8 cellular contexts compared by ENCODE assay signal in genomic region chr16:53099318-53100130, GRCh38. TPM values are rescaled to one million over a fixed set of nuclear protein-coding genes. Genes with fewer than 3 reads are reported as not detected.
A peak's percentile ranks its signal among the peaks of the same experiment; 100 is the strongest.
DNase-seq lines count a peak whose midpoint lies in the region; ATAC-seq, FAIRE-seq and TF ChIP-seq lines count a peak whose summit lies in the region.

No MANE protein-coding gene starts in this region.

- H2AFZ ChIP-seq in GM12878 (ENCODE audit: control insufficient read depth, low read depth, low read length), result peak overlapping the region; percentile 63

- H3K27me3 Mint-ChIP-seq in T-helper 2 cell treated with Interferon-gamma antibody and Interleukin-4, amounts not matched to agents 5 μg/mL and 100 μg/mL, for 36 hours (ENCODE audit: low read depth), result no peaks in the 10 kb centered on the region

- no peaks in the 10 kb centered on the region; a peak in 1 of 4 replicates for H3K36me3 ChIP-seq in GM12878 (ENCODE audit: control insufficient read depth in 2 of 2, insufficient read depth in 2 of 2, low read length in 1 of 2)

- H3K9me3 ChIP-seq in GM12878 (replicated peaks; ENCODE audit: control insufficient read depth, insufficient read depth, low read length), result no peaks in the 10 kb centered on the region

- no peak for TF ChIP-seq RAD21 in GM12878 (IDR thresholded peaks at IDR 0.05; ENCODE audit: insufficient read depth, low read depth, low read length)

- intact Hi-C loops in GM12878 (cut with micrococcal nuclease; ENCODE audit: unreplicated experiment), result loop anchor here (1.0 kb wide), 2 partner anchors 31 to 38 kb away; no protein-coding TSS in a partner anchor

- no peaks in the 10 kb centered on the region for H3K9me3 Mint-ChIP-seq in T-helper 2 cell treated with Interferon-gamma antibody and Interleukin-4, amounts not matched to agents 5 μg/mL and 100 μg/mL, for 36 hours

- in situ Hi-C loops in GM13976 (cut with MboI; ENCODE audit: low sequenced_read_pairs, unreplicated experiment), result no loop called here
- in situ Hi-C loops in GM12878 (cut with MboI), result loop anchor here (5.0 kb wide), 1 partner anchor 37 kb away; no protein-coding TSS in a partner anchor

- peak; percentile 7 to 55; a peak in 1 of 4 replicates for TF ChIP-seq EP300 in GM12878 (IDR thresholded peaks at IDR 0.05; ENCODE audit: borderline replicate concordance in 1 of 2, control insufficient read depth in 1 of 2, low read depth in 2 of 2, low read length in 2 of 2)

- FAIRE-seq in GM12878 (lab: Jason Lieb, UNC) (peak; percentile 56), D721Med (lab: Jason Lieb, UNC) (no peak)

- TSS peak; percentile 47 for BruUV-seq in GM12878 (replicated peaks; lab: Mats Ljungman, UMichigan)

- peak overlapping the region; percentile 76 for H3K9ac ChIP-seq in GM12878 (ENCODE audit: control insufficient read depth, insufficient read depth, low read length)

- 4% methylated on average over 26 of the region's 26 CpGs for WGBS in GM12878 (ENCODE audit: insufficient coverage, insufficient replicate concordance, low lambda C conversion rate, missing lambda C conversion rate)

- H3K4me1 Mint-ChIP-seq in T-helper 2 cell treated with Interferon-gamma antibody and Interleukin-4, amounts not matched to agents 5 μg/mL and 100 μg/mL, for 36 hours (ENCODE audit: low read depth), result peaks cover 17% of the 10 kb centered on the region

- ATAC-seq in HG02840 (IDR thresholded peaks at IDR 0.05; ENCODE audit: low FRiP score, unreplicated experiment), result peak; percentile 62
- ATAC-seq in GM12878, result peak; percentile 75

- peak overlapping the region; percentile 96 for H3K27ac ChIP-seq in GM12878 (ENCODE audit: control insufficient read depth, insufficient read depth)

- TF ChIP-seq CTCF in GM13976 (IDR thresholded peaks at IDR 0.05; ENCODE audit: borderline replicate concordance, control extremely low read depth, extremely low read depth, insufficient read depth, missing control alignments) (no peak), GM12878 (IDR thresholded peaks at IDR 0.05 in 2 of 3, conservative IDR thresholded peaks at IDR 0.05 in 1 of 3; ENCODE audit: control insufficient read depth in 2 of 3, extremely low read depth in 1 of 3, insufficient read depth in 1 of 3, low read depth in 3 of 3, low read length in 3 of 3) (no peak), D721Med (IDR thresholded peaks at IDR 0.05; ENCODE audit: insufficient read depth, missing control alignments) (no peak)

- CTCF ChIA-PET in GM12878 (lab: Yijun Ruan, JAX), result interaction anchor here (0.7 to 3.3 kb wide), 11 partner anchors 9 to 109 kb away, joined by 3 to 17 read pairs (median 7); partner anchors contain the start of gene CHD9

- peak; percentile 50 for TF ChIP-seq POLR2A in GM12878 (IDR thresholded peaks at IDR 0.05; ENCODE audit: low read depth, low read length)

- no peaks in the 10 kb centered on the region for H3K36me3 Mint-ChIP-seq in T-helper 2 cell treated with Interferon-gamma antibody and Interleukin-4, amounts not matched to agents 5 μg/mL and 100 μg/mL, for 36 hours (ENCODE audit: low read depth)

- peaks cover 53% of the 10 kb centered on the region for H3K79me2 ChIP-seq in GM12878 (ENCODE audit: control insufficient read depth, insufficient read depth, low read length)

- H3K4me3 ChIP-seq in GM12878, result peak overlapping the region; percentile 79

- H3K27ac Mint-ChIP-seq in T-helper 2 cell treated with Interferon-gamma antibody and Interleukin-4, amounts not matched to agents 5 μg/mL and 100 μg/mL, for 36 hours, result peak overlapping the region; percentile 90

- no peaks in the 10 kb centered on the region for H3K27me3 ChIP-seq in GM12878 (replicated peaks in 1 of 2; ENCODE audit: control insufficient read depth in 2 of 2, insufficient read depth in 2 of 2, low read length in 1 of 2)

- POLR2A ChIA-PET in GM12878 (lab: Charles Lee), result interaction anchor here (0.7 to 6.8 kb wide), 11 partner anchors 8 to 110 kb away, joined by 3 to 142 read pairs (median 5); partner anchors contain the start of gene CHD9

- H3K4me1 ChIP-seq in GM12878 (ENCODE audit: control insufficient read depth, insufficient read depth, low read length), result peaks cover 25% of the 10 kb centered on the region

- peak overlapping the region; percentile 70 for H3K4me2 ChIP-seq in GM12878 (ENCODE audit: control insufficient read depth, insufficient read depth)

- SMC1A ChIA-PET in GM12878 (lab: Charles Lee; ENCODE audit: uncharacterized antibody, unreplicated experiment), result interaction anchor here (1.0 to 11.1 kb wide), 13 partner anchors 9 to 109 kb away, joined by 4 to 270 read pairs (median 6); partner anchors contain the start of gene CHD9

- no peaks in the 10 kb centered on the region for H4K20me1 ChIP-seq in GM12878 (ENCODE audit: control insufficient read depth, insufficient read depth)

- peak; percentile 64 for DNase-seq in GM13976 (ENCODE audit: low spot score)
- DNase-seq in NCI-H1436 treated with DMSO at 0.1 percent for 48 hours (lab: John Stamatoyannopoulos, UW), result peak; percentile 94
- peak; percentile 64 for DNase-seq in T-helper 2 cell treated with Interferon-gamma antibody and Interleukin-4, amounts not matched to agents 5 μg/mL and 100 μg/mL, for 36 hours (ENCODE audit: low spot score)
- DNase-seq in GM12878 (ENCODE audit: low read depth, low spot score), result peak; percentile 68
- peak; percentile 45 to 93 (median 84) for DNase-seq in hypothalamus (lab: John Stamatoyannopoulos, UW)
- DNase-seq in renal cortical epithelial cell (ENCODE audit: low read depth), result peak; percentile 96
- DNase-seq in D721Med (ENCODE audit: insufficient read length, low spot score), result no peak

- RAD21 ChIA-PET in GM12878 (lab: Charles Lee; ENCODE audit: unreplicated experiment), result interaction anchor here (0.8 to 10.4 kb wide), 15 partner anchors 8 to 436 kb away, joined by 3 to 107 read pairs (median 4); partner anchors contain the start of gene CHD9

- H3K4me3 Mint-ChIP-seq in T-helper 2 cell treated with Interferon-gamma antibody and Interleukin-4, amounts not matched to agents 5 μg/mL and 100 μg/mL, for 36 hours, result peak overlapping the region; percentile 82

TF ChIP-seq in GM12878, 131 proteins besides CTCF, POLR2A, EP300 and RAD21 (continues in another document):
- peak; percentile 49; the same call in 1 of the 2 replicates for TF ChIP-seq GATAD2B (conservative IDR thresholded peaks at IDR 0.05; ENCODE audit: low read depth)
- TF ChIP-seq TCF3 (IDR thresholded peaks at IDR 0.05; ENCODE audit: borderline replicate concordance, insufficient read depth, low read depth, low read length), result 0 out of 2 replicates have a peak, but pooled peaks have one; percentile 31
- no peak; the same call in 1 of the 2 replicates for TF ChIP-seq SPI1 (IDR thresholded peaks at IDR 0.05; ENCODE audit: borderline replicate concordance, insufficient read depth, low read depth, low read length)
- TF ChIP-seq, protein P1, sequence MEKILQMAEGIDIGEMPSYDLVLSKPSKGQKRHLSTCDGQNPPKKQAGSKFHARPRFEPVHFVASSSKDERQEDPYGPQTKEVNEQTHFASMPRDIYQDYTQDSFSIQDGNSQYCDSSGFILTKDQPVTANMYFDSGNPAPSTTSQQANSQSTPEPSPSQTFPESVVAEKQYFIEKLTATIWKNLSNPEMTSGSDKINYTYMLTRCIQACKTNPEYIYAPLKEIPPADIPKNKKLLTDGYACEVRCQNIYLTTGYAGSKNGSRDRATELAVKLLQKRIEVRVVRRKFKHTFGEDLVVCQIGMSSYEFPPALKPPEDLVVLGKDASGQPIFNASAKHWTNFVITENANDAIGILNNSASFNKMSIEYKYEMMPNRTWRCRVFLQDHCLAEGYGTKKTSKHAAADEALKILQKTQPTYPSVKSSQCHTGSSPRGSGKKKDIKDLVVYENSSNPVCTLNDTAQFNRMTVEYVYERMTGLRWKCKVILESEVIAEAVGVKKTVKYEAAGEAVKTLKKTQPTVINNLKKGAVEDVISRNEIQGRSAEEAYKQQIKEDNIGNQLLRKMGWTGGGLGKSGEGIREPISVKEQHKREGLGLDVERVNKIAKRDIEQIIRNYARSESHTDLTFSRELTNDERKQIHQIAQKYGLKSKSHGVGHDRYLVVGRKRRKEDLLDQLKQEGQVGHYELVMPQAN (conservative IDR thresholded peaks at IDR 0.05), result peak; percentile 56

RNA-seq across cellular contexts. Expression of gene CHD9, which starts 44.7 kb away (rescaled TPM):
- total RNA-seq in GM12878 (2013; cell fraction: nucleolus; rRNA removed), result 479 and 542 TPM in 2 replicates
- total RNA-seq in GM12878 (2014; rRNA removed) (33.1 and 35.3 TPM in 2 replicates), GM12878 (2014; rRNA removed; fragmentation: Illumina TruSeq; extraction: Trizol) (57.6 and 59.6 TPM in 2 replicates), GM12878 (2021) (41.6 and 50.3 TPM in 2 replicates), renal cortical epithelial cell (34.7 and 88.7 TPM in 2 replicates)
- polyA plus RNA-seq in GM12878 (2011; ENCODE audit: low read depth), result 21.4 TPM
- polyA plus RNA-seq in GM12878 (2011; rRNA removed) (51.0 and 71.7 TPM in 2 replicates), GM12878 (2014; fragmentation: Illumina TruSeq; extraction: Trizol) (37.4 and 51.2 TPM in 2 replicates), GM12878 (2014; fragmentation: Nextera tagmentation; extraction: Ambion mirVana) (10 to 100 TPM; 70.5 to 95.7 TPM), GM12878 (2014; rRNA removed) (23.6 and 29.2 TPM in 2 replicates), GM12878 (2016; fragmentation: Nextera tagmentation; extraction: Ambion mirVana) (10 to 100 TPM; 66.1 to 72.1 TPM)
- polyA plus RNA-seq in GM12878 (2011; cell fraction: cytosol; rRNA removed), result 13.6 and 29.4 TPM in 2 replicates
- polyA plus RNA-seq in GM12878 (2011; cell fraction: nucleus; rRNA removed), result 34.9 and 45.9 TPM in 2 replicates
- polyA plus RNA-seq in GM12878 (2012), result 18.7 and 27.0 TPM in 2 replicates
- 129 and 207 TPM in 2 replicates for polyA minus RNA-seq in GM12878 (2011; rRNA and poly(A)+ RNA removed)
- polyA minus RNA-seq in GM12878 (2011; cell fraction: cytosol; rRNA and poly(A)+ RNA removed), result 19.8 and 19.9 TPM in 2 replicates
- 95.9 and 118 TPM in 2 replicates for polyA minus RNA-seq in GM12878 (2011; cell fraction: nucleus; rRNA and poly(A)+ RNA removed)

RNA-seq across cellular contexts. Expression of gene CHD9NB, which starts 46.8 kb away (rescaled TPM):
- total RNA-seq in GM12878 (2013; cell fraction: nucleolus; rRNA removed), result 1.0 and 1.5 TPM in 2 replicates
- 0.51 and 0.82 TPM in 2 replicates for total RNA-seq in GM12878 (2014; rRNA removed)
- 0.60 and 1.0 TPM in 2 replicates for total RNA-seq in GM12878 (2014; rRNA removed; fragmentation: Illumina TruSeq; extraction: Trizol)
- total RNA-seq in GM12878 (2021), result 0.58 and 0.69 TPM in 2 replicates
- polyA plus RNA-seq in GM12878 (2011; ENCODE audit: low read depth), result 0.16 TPM
- polyA plus RNA-seq in GM12878 (2011; rRNA removed), result 0.76 TPM in 2 replicates
- 0.97 and 1.3 TPM in 2 replicates for polyA plus RNA-seq in GM12878 (2011; cell fraction: cytosol; rRNA removed)
- polyA plus RNA-seq in GM12878 (2011; cell fraction: nucleus; rRNA removed), result 0.93 and 1.3 TPM in 2 replicates
- polyA plus RNA-seq in GM12878 (2012), result 0.32 and 0.52 TPM in 2 replicates
- polyA plus RNA-seq in GM12878 (2014; fragmentation: Illumina TruSeq; extraction: Trizol), result 0.44 and 0.94 TPM in 2 replicates
- under 1 TPM; 0.14 to 0.22 TPM for polyA plus RNA-seq in GM12878 (2014; fragmentation: Nextera tagmentation; extraction: Ambion mirVana)
- 0.56 and 0.63 TPM in 2 replicates for polyA plus RNA-seq in GM12878 (2014; rRNA removed)
- polyA plus RNA-seq in GM12878 (2016; fragmentation: Nextera tagmentation; extraction: Ambion mirVana), result 1 to 10 TPM; 1.3 to 1.6 TPM
- 1.0 and 2.4 TPM in 2 replicates for polyA minus RNA-seq in GM12878 (2011; rRNA and poly(A)+ RNA removed)
- 0.52 and 0.94 TPM in 2 replicates for polyA minus RNA-seq in GM12878 (2011; cell fraction: cytosol; rRNA and poly(A)+ RNA removed)
- polyA minus RNA-seq in GM12878 (2011; cell fraction: nucleus; rRNA and poly(A)+ RNA removed), result 0.60 and 1.7 TPM in 2 replicates
- total RNA-seq in renal cortical epithelial cell, result 0.52 and 6.6 TPM in 2 replicates
